1 cellular context compared by ENCODE assay signal in the genomic region with DNA sequence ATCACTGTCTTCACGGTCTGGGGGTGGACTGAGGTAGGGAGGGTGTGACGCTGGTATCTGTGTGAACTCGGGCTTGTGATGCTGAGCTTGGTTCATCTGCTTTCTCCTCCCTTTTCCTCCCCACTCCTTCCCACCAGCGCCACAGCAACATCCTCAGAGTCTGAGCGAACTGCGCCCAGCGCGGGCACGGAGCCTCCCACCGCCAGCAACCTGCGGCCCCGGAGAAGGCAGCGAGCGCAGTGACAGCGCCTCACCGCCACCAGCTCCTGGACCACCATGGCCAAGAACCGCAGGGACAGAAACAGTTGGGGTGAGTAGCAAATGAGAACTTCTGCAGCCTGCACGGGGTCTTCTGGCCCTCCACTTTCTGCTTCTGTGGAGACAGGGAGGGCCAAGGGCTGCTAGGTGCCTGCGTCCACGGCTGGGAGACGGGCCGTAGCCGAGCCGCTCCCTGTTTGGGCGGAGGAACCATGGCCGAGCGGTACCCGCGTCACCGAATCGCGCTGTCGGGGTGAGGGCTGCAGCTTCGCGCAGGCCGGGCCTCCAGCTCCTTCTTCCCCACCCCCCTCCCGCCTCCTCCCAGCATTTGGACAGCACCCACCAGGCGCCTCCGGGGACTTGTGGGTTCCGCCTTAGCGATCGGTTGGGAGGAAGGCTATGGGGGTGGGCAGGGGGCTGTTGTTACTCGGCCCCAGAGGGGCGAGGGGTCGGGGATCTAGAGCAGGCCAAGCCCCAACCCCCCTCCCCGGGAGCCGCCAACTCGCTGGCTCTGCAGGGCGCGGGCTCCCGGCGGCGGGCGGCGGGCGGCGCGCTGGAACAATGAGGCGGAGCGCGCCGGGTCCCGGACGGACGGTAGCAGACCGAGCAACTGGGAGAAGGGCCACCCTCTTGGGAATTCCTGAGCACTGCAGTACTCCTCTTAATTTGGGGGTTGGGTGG.
TF ChIP-seq lines count a peak whose summit lies in the region.

A gene (plus strand): TSS at position 156 of the 939 bp plus-strand sequence. CDS start 121 bp downstream, at position 277.

TF ChIP-seq in H1, 55 proteins besides CTCF, POLR2A, EP300 and RAD21 (continued from another document):
- TF ChIP-seq, protein P1, sequence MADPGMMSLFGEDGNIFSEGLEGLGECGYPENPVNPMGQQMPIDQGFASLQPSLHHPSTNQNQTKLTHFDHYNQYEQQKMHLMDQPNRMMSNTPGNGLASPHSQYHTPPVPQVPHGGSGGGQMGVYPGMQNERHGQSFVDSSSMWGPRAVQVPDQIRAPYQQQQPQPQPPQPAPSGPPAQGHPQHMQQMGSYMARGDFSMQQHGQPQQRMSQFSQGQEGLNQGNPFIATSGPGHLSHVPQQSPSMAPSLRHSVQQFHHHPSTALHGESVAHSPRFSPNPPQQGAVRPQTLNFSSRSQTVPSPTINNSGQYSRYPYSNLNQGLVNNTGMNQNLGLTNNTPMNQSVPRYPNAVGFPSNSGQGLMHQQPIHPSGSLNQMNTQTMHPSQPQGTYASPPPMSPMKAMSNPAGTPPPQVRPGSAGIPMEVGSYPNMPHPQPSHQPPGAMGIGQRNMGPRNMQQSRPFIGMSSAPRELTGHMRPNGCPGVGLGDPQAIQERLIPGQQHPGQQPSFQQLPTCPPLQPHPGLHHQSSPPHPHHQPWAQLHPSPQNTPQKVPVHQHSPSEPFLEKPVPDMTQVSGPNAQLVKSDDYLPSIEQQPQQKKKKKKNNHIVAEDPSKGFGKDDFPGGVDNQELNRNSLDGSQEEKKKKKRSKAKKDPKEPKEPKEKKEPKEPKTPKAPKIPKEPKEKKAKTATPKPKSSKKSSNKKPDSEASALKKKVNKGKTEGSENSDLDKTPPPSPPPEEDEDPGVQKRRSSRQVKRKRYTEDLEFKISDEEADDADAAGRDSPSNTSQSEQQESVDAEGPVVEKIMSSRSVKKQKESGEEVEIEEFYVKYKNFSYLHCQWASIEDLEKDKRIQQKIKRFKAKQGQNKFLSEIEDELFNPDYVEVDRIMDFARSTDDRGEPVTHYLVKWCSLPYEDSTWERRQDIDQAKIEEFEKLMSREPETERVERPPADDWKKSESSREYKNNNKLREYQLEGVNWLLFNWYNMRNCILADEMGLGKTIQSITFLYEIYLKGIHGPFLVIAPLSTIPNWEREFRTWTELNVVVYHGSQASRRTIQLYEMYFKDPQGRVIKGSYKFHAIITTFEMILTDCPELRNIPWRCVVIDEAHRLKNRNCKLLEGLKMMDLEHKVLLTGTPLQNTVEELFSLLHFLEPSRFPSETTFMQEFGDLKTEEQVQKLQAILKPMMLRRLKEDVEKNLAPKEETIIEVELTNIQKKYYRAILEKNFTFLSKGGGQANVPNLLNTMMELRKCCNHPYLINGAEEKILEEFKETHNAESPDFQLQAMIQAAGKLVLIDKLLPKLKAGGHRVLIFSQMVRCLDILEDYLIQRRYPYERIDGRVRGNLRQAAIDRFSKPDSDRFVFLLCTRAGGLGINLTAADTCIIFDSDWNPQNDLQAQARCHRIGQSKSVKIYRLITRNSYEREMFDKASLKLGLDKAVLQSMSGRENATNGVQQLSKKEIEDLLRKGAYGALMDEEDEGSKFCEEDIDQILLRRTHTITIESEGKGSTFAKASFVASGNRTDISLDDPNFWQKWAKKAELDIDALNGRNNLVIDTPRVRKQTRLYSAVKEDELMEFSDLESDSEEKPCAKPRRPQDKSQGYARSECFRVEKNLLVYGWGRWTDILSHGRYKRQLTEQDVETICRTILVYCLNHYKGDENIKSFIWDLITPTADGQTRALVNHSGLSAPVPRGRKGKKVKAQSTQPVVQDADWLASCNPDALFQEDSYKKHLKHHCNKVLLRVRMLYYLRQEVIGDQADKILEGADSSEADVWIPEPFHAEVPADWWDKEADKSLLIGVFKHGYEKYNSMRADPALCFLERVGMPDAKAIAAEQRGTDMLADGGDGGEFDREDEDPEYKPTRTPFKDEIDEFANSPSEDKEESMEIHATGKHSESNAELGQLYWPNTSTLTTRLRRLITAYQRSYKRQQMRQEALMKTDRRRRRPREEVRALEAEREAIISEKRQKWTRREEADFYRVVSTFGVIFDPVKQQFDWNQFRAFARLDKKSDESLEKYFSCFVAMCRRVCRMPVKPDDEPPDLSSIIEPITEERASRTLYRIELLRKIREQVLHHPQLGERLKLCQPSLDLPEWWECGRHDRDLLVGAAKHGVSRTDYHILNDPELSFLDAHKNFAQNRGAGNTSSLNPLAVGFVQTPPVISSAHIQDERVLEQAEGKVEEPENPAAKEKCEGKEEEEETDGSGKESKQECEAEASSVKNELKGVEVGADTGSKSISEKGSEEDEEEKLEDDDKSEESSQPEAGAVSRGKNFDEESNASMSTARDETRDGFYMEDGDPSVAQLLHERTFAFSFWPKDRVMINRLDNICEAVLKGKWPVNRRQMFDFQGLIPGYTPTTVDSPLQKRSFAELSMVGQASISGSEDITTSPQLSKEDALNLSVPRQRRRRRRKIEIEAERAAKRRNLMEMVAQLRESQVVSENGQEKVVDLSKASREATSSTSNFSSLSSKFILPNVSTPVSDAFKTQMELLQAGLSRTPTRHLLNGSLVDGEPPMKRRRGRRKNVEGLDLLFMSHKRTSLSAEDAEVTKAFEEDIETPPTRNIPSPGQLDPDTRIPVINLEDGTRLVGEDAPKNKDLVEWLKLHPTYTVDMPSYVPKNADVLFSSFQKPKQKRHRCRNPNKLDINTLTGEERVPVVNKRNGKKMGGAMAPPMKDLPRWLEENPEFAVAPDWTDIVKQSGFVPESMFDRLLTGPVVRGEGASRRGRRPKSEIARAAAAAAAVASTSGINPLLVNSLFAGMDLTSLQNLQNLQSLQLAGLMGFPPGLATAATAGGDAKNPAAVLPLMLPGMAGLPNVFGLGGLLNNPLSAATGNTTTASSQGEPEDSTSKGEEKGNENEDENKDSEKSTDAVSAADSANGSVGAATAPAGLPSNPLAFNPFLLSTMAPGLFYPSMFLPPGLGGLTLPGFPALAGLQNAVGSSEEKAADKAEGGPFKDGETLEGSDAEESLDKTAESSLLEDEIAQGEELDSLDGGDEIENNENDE (IDR thresholded peaks at IDR 0.05; ENCODE audit: insufficient replicate concordance, low read length) = no peak
- peak; percentile 47 for TF ChIP-seq TBP (IDR thresholded peaks at IDR 0.05; ENCODE audit: low read depth, low read length)
- TF ChIP-seq PHF8 (conservative IDR thresholded peaks at IDR 0.05; ENCODE audit: low read depth, low read length) = peak; percentile 46
- TF ChIP-seq ZNF274 (IDR thresholded peaks at IDR 0.05; ENCODE audit: borderline replicate concordance, extremely low read depth, low read length) = no peak
- TF ChIP-seq CBX8 (IDR thresholded peaks at IDR 0.05; ENCODE audit: borderline replicate concordance, low read depth, low read length) = no peak
- TF ChIP-seq, protein P2, sequence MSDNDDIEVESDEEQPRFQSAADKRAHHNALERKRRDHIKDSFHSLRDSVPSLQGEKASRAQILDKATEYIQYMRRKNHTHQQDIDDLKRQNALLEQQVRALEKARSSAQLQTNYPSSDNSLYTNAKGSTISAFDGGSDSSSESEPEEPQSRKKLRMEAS (IDR thresholded peaks at IDR 0.05) = peak; percentile 10; the same call in 1 of the 2 replicates
- TF ChIP-seq EZH2 (IDR thresholded peaks at IDR 0.05; ENCODE audit: low read depth, low read length, severe bottlenecking) = peak; percentile 36
- no peak; the same call in 1 of the 2 replicates for TF ChIP-seq KDM1A (IDR thresholded peaks at IDR 0.05; ENCODE audit: borderline replicate concordance, low read length)
- peak; percentile 71 for TF ChIP-seq CREB1 (IDR thresholded peaks at IDR 0.05)
- TF ChIP-seq CHD2 (IDR thresholded peaks at IDR 0.05; ENCODE audit: low read length) = no peak
- peak; percentile 90 for TF ChIP-seq KDM4A (IDR thresholded peaks at IDR 0.05; ENCODE audit: low read depth, low read length, severe bottlenecking)
- TF ChIP-seq NANOG (IDR thresholded peaks at IDR 0.05; ENCODE audit: insufficient read depth, low read depth, low read length, poor library complexity, severe bottlenecking) = no peak
- TF ChIP-seq SRF (IDR thresholded peaks at IDR 0.05; ENCODE audit: low read depth, low read length) = no peak
- TF ChIP-seq TAF1 (IDR thresholded peaks at IDR 0.05; ENCODE audit: low read depth, low read length) = peak; percentile 62
- peak; percentile 61 for TF ChIP-seq SAP30 (IDR thresholded peaks at IDR 0.05; ENCODE audit: insufficient read depth, insufficient replicate concordance, low read length)
- TF ChIP-seq CTBP2 (IDR thresholded peaks at IDR 0.05; ENCODE audit: borderline replicate concordance, insufficient read depth, insufficient read length, low read length) = no peak
- no peak for TF ChIP-seq POU5F1 (IDR thresholded peaks at IDR 0.05; ENCODE audit: low read depth, low read length)
- TF ChIP-seq SIX5 (IDR thresholded peaks at IDR 0.05; ENCODE audit: low read depth, low read length) = no peak
- TF ChIP-seq TEAD4 (IDR thresholded peaks at IDR 0.05; ENCODE audit: low read depth, low read length) = no peak
- TF ChIP-seq RXRA (IDR thresholded peaks at IDR 0.05; ENCODE audit: insufficient read depth, low read depth, low read length) = no peak
- TF ChIP-seq HDAC6 (IDR thresholded peaks at IDR 0.05; ENCODE audit: low read depth, low read length) = no peak
- no peak for TF ChIP-seq RFX5 (IDR thresholded peaks at IDR 0.05; ENCODE audit: borderline replicate concordance, low read depth, low read length)
- TF ChIP-seq POLR2AphosphoS5 (IDR thresholded peaks at IDR 0.05; ENCODE audit: low read depth, low read length) = peak; percentile 31; the same call in 1 of the 2 replicates
- no peak for TF ChIP-seq TCF12 (IDR thresholded peaks at IDR 0.05; ENCODE audit: low read depth, low read length)
- no peak for TF ChIP-seq SUZ12 (IDR thresholded peaks at IDR 0.05; ENCODE audit: low read length)
- no peak for TF ChIP-seq KDM5A (IDR thresholded peaks at IDR 0.05; ENCODE audit: low read length)
- TF ChIP-seq, protein P3, sequence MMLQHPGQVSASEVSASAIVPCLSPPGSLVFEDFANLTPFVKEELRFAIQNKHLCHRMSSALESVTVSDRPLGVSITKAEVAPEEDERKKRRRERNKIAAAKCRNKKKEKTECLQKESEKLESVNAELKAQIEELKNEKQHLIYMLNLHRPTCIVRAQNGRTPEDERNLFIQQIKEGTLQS (IDR thresholded peaks at IDR 0.05; ENCODE audit: insufficient read depth, low read depth, low read length) = no peak
- TF ChIP-seq, protein P4, sequence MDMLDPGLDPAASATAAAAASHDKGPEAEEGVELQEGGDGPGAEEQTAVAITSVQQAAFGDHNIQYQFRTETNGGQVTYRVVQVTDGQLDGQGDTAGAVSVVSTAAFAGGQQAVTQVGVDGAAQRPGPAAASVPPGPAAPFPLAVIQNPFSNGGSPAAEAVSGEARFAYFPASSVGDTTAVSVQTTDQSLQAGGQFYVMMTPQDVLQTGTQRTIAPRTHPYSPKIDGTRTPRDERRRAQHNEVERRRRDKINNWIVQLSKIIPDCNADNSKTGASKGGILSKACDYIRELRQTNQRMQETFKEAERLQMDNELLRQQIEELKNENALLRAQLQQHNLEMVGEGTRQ (IDR thresholded peaks at IDR 0.05; ENCODE audit: low read length) = no peak
- TF ChIP-seq HDAC2 (IDR thresholded peaks at IDR 0.05; ENCODE audit: borderline replicate concordance in 1 of 2, low read depth in 2 of 2, low read length in 2 of 2) = peak in 1 of 2 experiments; percentile 20; a peak in 1 of 4 replicates
- peak; percentile 78 for TF ChIP-seq ASH2L (IDR thresholded peaks at IDR 0.05; ENCODE audit: low read length)
- TF ChIP-seq RBBP5 (IDR thresholded peaks at IDR 0.05; ENCODE audit: borderline replicate concordance, low read depth, low read length) = peak; percentile 86
- no peak for TF ChIP-seq SP1 (IDR thresholded peaks at IDR 0.05; ENCODE audit: low read depth, low read length)
- TF ChIP-seq YY1 (IDR thresholded peaks at IDR 0.05; ENCODE audit: low read depth, low read length) = 0 out of 2 replicates have a peak, but pooled peaks have one; percentile 16
- no peak for TF ChIP-seq JUND (IDR thresholded peaks at IDR 0.05; ENCODE audit: low read length)
- peak; percentile 77; a peak in 3 of 4 replicates for TF ChIP-seq SIN3A (conservative IDR thresholded peaks at IDR 0.05 in 1 of 2, IDR thresholded peaks at IDR 0.05 in 1 of 2; ENCODE audit: low read depth in 1 of 2, low read length in 2 of 2)
- TF ChIP-seq BCL11A (IDR thresholded peaks at IDR 0.05; ENCODE audit: low read depth in 2 of 2, low read length in 2 of 2) = no peak
- TF ChIP-seq TAF7 (optimal IDR thresholded peaks at IDR 0.05; ENCODE audit: borderline replicate concordance, low read depth, low read length) = no peak
